19 cellular contexts compared by ENCODE assay signal in the genomic region with DNA sequence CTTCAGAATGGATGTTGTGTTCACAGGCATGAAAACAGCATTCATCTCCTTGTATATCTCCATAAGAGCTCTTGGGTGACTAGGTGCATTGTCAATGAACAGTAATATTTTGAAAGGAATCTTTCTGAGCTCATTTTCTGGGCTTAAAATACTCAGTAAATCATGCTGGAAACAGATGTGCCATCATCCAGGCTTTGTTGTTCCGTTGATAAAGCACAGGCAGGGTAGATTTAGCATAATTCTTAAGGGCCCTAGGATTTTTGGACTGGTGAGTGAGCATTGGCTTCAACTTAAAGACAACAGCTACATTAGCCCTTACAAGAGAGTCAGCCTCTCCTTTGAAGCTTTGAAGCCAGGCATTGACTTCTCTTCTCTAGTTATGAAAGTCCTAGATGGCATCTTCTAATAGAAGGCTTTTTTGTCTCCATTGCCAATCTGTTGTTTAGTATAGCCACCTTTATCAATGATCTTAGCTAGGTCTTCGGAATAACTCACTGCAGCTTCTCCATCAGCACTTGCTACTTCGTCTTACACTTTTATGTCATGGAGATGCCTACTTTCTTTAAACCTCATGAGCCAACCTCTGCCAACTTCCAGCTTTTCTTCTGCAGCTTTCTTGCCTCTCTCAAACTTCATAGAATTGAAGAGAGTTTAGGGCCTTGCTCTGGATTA.
"Had no signal": no experiment of that assay in that cellular context is flagged by ENCODE, and none has a peak within 500 bp of the region (broad histone marks: within the 10 kb centered on the region; RNA-seq: fewer than 3 reads in every experiment).

No MANE protein-coding gene starts in this region.

- H3K27me3 ChIP-seq: heart left ventricle, thyroid gland, upper lobe of right lung had no signal

- H3K9me3 ChIP-seq: heart left ventricle, thyroid gland, upper lobe of right lung had no signal

- H3K27ac Mint-ChIP-seq: activated CD4-positive, alpha-beta memory T cell treated with anti-CD3 and anti-CD28 coated beads for 36 hours; memory B cell; T-helper 1 cell treated with Interleukin-12 subunit alpha and Interleukin-12 subunit beta and Interleukin-4 antibody, amounts not matched to agents 30 μg/mL and 1 μg/mL, for 36 hours had no signal

- ATAC-seq: heart left ventricle; left cardiac atrium; naive thymus-derived CD4-positive, alpha-beta T cell; sciatic nerve had no signal

- H3K4me3 Mint-ChIP-seq: activated CD4-positive, alpha-beta memory T cell treated with anti-CD3 and anti-CD28 coated beads for 36 hours; memory B cell; naive thymus-derived CD4-positive, alpha-beta T cell; neural crest cell; T-helper 1 cell treated with Interleukin-12 subunit alpha and Interleukin-12 subunit beta and Interleukin-4 antibody, amounts not matched to agents 30 μg/mL and 1 μg/mL, for 36 hours had no signal

- H3K4me3 ChIP-seq: heart left ventricle, thyroid gland, upper lobe of right lung had no signal

- H3K36me3 ChIP-seq: heart left ventricle, thyroid gland, upper lobe of right lung had no signal

- H3K27ac ChIP-seq: heart left ventricle, thyroid gland, upper lobe of right lung had no signal

- H3K4me1 Mint-ChIP-seq: memory B cell had no signal

- H3K27me3 Mint-ChIP-seq: activated CD4-positive, alpha-beta memory T cell treated with anti-CD3 and anti-CD28 coated beads for 36 hours; memory B cell; naive thymus-derived CD4-positive, alpha-beta T cell had no signal

- DNase-seq: activated CD4-positive, alpha-beta memory T cell treated with anti-CD3 and anti-CD28 coated beads for 36 hours; activated CD4-positive, alpha-beta T cell treated with anti-CD3 and anti-CD28 coated beads for 48 hours; activated naive CD4-positive, alpha-beta T cell treated with Interleukin-2 at 50 U/mL for 16 hours; activated T-cell treated with anti-CD3 and anti-CD28 coated beads, Interleukin-2, amount 50 U/mL, for 48 hours; dermis blood vessel endothelial cell; effector CD8-positive, alpha-beta T cell; heart left ventricle; left cardiac atrium; naive thymus-derived CD4-positive, alpha-beta T cell; occipital lobe; posterior cingulate gyrus; stimulated activated CD4-positive, alpha-beta T cell treated with anti-CD3 and anti-CD28 coated beads, Interleukin-4, amount 100 ng/mL, for 1 hour; stimulated activated naive CD4-positive, alpha-beta T cell treated with Interleukin-2 at 50 U/mL for 16 hours; thyroid gland; upper lobe of right lung had no signal
